Comparison of ENCODE assay signal across 24 cellular contexts in the genomic region with DNA sequence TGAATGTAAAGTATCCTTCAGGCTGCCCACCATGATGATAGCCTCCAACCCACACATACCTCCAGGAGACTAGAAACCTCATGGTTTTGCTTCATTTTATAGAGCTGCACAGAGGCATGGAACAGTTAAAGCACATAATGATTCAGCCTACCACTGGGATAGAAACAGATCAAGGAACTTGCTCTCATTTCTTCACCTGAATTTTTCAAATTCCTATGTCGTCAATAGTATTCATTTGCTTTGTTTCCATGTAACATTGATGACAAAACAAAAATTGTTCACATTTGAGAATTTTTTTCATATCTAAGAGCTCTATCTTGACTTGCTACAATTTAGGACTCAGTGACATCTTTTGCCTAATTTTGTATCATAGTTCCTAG. TPM values are rescaled to one million over a fixed set of nuclear protein-coding genes. Genes with fewer than 3 reads are reported as not detected.
DNase-seq lines count a peak whose midpoint lies in the region; ATAC-seq and TF ChIP-seq lines count a peak whose summit lies in the region.
"Had no signal": no experiment of that assay in that cellular context is flagged by ENCODE, and none has a peak within 500 bp of the region (broad histone marks: within the 10 kb centered on the region; RNA-seq: fewer than 3 reads in every experiment).

No MANE protein-coding gene starts in this region.

- H3K36me3 Mint-ChIP-seq in MCF 10A (ENCODE audit: insufficient read depth, unreplicated experiment) = no peaks in the 10 kb centered on the region
- H3K36me3 Mint-ChIP-seq in activated T-helper 17 cell treated with anti-CD3 and anti-CD28 coated beads, Interleukin-2, amount 50 U/mL, for 72 hours (ENCODE audit: low read depth) = no peaks in the 10 kb centered on the region
- H3K36me3 Mint-ChIP-seq: CD14-positive monocyte; CD8-positive, alpha-beta memory T cell had no signal

- H3K36me3 ChIP-seq in breast epithelium (no peaks in the 10 kb centered on the region), mammary epithelial cell (ENCODE audit: insufficient read depth, low read length) (no peaks in the 10 kb centered on the region)
- H3K36me3 ChIP-seq: BE2C; BLaER1 treated with 17β-estradiol and CSF1 and Interleukin-3, amounts not matched to agents 10 nM and 100 nM had no signal

- TF ChIP-seq CTCF in MCF 10A (IDR thresholded peaks at IDR 0.05; ENCODE audit: unreplicated experiment) (no peak), breast epithelium (IDR thresholded peaks at IDR 0.05) (no peak), mammary epithelial cell (conservative IDR thresholded peaks at IDR 0.05 in 1 of 2, IDR thresholded peaks at IDR 0.05 in 1 of 2; ENCODE audit: extremely low read depth in 1 of 2, insufficient read depth in 1 of 2, low read depth in 1 of 2, low read length in 2 of 2) (no peak), foreskin keratinocyte (conservative IDR thresholded peaks at IDR 0.05) (no peak), omental fat pad (IDR thresholded peaks at IDR 0.05) (no peak)

- H3K4me3 Mint-ChIP-seq in MCF 10A (ENCODE audit: unreplicated experiment) = no peak overlapping the region
- H3K4me3 Mint-ChIP-seq in activated T-helper 17 cell treated with anti-CD3 and anti-CD28 coated beads, Interleukin-2, amount 50 U/mL, for 72 hours = no peak overlapping the region
- H3K4me3 Mint-ChIP-seq: CD14-positive monocyte; CD4-positive, alpha-beta T cell; CD8-positive, alpha-beta memory T cell; GM23338; H9 had no signal

- TF ChIP-seq POLR2A in breast epithelium (IDR thresholded peaks at IDR 0.05) = no peak

- H3K4me1 ChIP-seq in breast epithelium (no peaks in the 10 kb centered on the region), mammary epithelial cell (ENCODE audit: insufficient read depth, low read length) (peaks cover 22% of the 10 kb centered on the region), foreskin keratinocyte (peaks cover 23% of the 10 kb centered on the region)
- H3K4me1 ChIP-seq: A549, BE2C had no signal

- intact Hi-C loops in MCF 10A (cut with micrococcal nuclease) = no loop called here
- intact Hi-C loops in breast epithelium (cut with DNase I; ENCODE audit: low total_unique reads) = no loop called here
- intact Hi-C loops in mammary epithelial cell (cut with micrococcal nuclease) = no loop called here

- DNase-seq in MCF 10A (ENCODE audit: unreplicated experiment) = no peak
- no peak for DNase-seq in breast epithelium (ENCODE audit: low spot score in 2 of 2)
- no peak for DNase-seq in mammary epithelial cell
- peak in 1 of 2 donors; percentile 91 for DNase-seq in foreskin keratinocyte
- no peak for DNase-seq in omental fat pad (ENCODE audit: low spot score)
- DNase-seq: 8988T; ACHN; AML-193; BE2C; CD4-positive, alpha-beta T cell; CD8-positive, alpha-beta memory T cell; DMS79; EL; GDM1; H9 had no signal

- peaks cover 11% of the 10 kb centered on the region for H3K4me1 Mint-ChIP-seq in MCF 10A (ENCODE audit: insufficient read depth, unreplicated experiment)
- H3K4me1 Mint-ChIP-seq in activated T-helper 17 cell treated with anti-CD3 and anti-CD28 coated beads, Interleukin-2, amount 50 U/mL, for 72 hours = no peaks in the 10 kb centered on the region
- H3K4me1 Mint-ChIP-seq: CD14-positive monocyte; CD8-positive, alpha-beta memory T cell had no signal

- ATAC-seq in foreskin keratinocyte (peak; percentile 48), omental fat pad (ENCODE audit: low FRiP score) (no peak), HG02623 (IDR thresholded peaks at IDR 0.05; ENCODE audit: unreplicated experiment) (no peak)
- no peak for ATAC-seq in activated T-helper 17 cell treated with anti-CD3 and anti-CD28 coated beads, Interleukin-2, amount 50 U/mL, for 72 hours (replicated peaks)
- ATAC-seq: A549, GM12878, GM23338, HCT116 had no signal

- H3K27me3 ChIP-seq in breast epithelium (no peaks in the 10 kb centered on the region), mammary epithelial cell (ENCODE audit: insufficient read depth, low read length) (no peaks in the 10 kb centered on the region), foreskin keratinocyte (no peaks in the 10 kb centered on the region)
- H3K27me3 ChIP-seq: BE2C; BLaER1 treated with 17β-estradiol and CSF1 and Interleukin-3, amounts not matched to agents 10 nM and 100 nM had no signal

- no peaks in the 10 kb centered on the region for H4K20me1 ChIP-seq in mammary epithelial cell (ENCODE audit: insufficient read depth, low read length)
- H4K20me1 ChIP-seq: BLaER1 treated with 17β-estradiol and CSF1 and Interleukin-3, amounts not matched to agents 10 nM and 100 nM had no signal

- no peak overlapping the region for H3K9ac ChIP-seq in mammary epithelial cell (ENCODE audit: insufficient read depth, low read length)
- H3K9ac ChIP-seq: BLaER1 treated with 17β-estradiol and CSF1 and Interleukin-3, amounts not matched to agents 10 nM and 100 nM had no signal

- no TSS peak for BruUV-seq in MCF 10A (replicated peaks; lab: Mats Ljungman, UMichigan)
- BruUV-seq in mammary epithelial cell (replicated peaks; lab: Mats Ljungman, UMichigan) = no TSS peak

- in situ Hi-C loops in mammary epithelial cell (cut with MboI; ENCODE audit: low sequenced_read_pairs in 2 of 2) = loop anchor here (25.0 kb wide), 1 partner anchor 610 kb away; no protein-coding TSS in a partner anchor

- H3K79me2 ChIP-seq in mammary epithelial cell (ENCODE audit: insufficient read depth, low read length) = no peaks in the 10 kb centered on the region

- H3K9me3 Mint-ChIP-seq in MCF 10A (ENCODE audit: unreplicated experiment) = no peaks in the 10 kb centered on the region
- H3K9me3 Mint-ChIP-seq in activated T-helper 17 cell treated with anti-CD3 and anti-CD28 coated beads, Interleukin-2, amount 50 U/mL, for 72 hours = no peaks in the 10 kb centered on the region
- H3K9me3 Mint-ChIP-seq: CD14-positive monocyte; CD4-positive, alpha-beta T cell; GM23338; H9 had no signal

- no peak overlapping the region for H3K4me3 ChIP-seq in breast epithelium
- H3K4me3 ChIP-seq in mammary epithelial cell (replicated peaks in 1 of 3; ENCODE audit: insufficient read depth in 1 of 3, low read depth in 2 of 3, low read length in 3 of 3) = peak overlapping the region in 2 of 3 experiments; percentile 3 to 17
- H3K4me3 ChIP-seq: A549; BLaER1 treated with 17β-estradiol and CSF1 and Interleukin-3, amounts not matched to agents 10 nM and 100 nM; GM12878; GM23338 had no signal

- POLR2A ChIA-PET in MCF 10A (lab: Yijun Ruan, JAX) = interaction anchor here (1.2 kb wide), 1 partner anchor 8 kb away, joined by 4 read pairs; no protein-coding TSS in a partner anchor

- CTCF ChIA-PET in MCF 10A (lab: Yijun Ruan, JAX) (interaction anchor here (0.6 to 2.8 kb wide), 6 partner anchors 12 to 578 kb away, joined by 3 to 25 read pairs (median 4); no protein-coding TSS in a partner anchor), mammary epithelial cell (lab: Charles Lee; ENCODE audit: low non-redundant PET) (interaction anchor here (0.6 kb wide), 1 partner anchor 1227 kb away, joined by 6 read pairs; no protein-coding TSS in a partner anchor)

- H3K27ac Mint-ChIP-seq in MCF 10A (ENCODE audit: low read depth, unreplicated experiment) = peak overlapping the region; percentile 55
- no peak overlapping the region for H3K27ac Mint-ChIP-seq in activated T-helper 17 cell treated with anti-CD3 and anti-CD28 coated beads, Interleukin-2, amount 50 U/mL, for 72 hours
- H3K27ac Mint-ChIP-seq: CD14-positive monocyte; CD4-positive, alpha-beta T cell; CD8-positive, alpha-beta memory T cell; GM23338; H9 had no signal

- peak overlapping the region; percentile 77 for H2AFZ ChIP-seq in mammary epithelial cell (ENCODE audit: low read depth, low read length)
- H2AFZ ChIP-seq: GM23338 had no signal

- H3K27ac ChIP-seq in breast epithelium (no peak overlapping the region), mammary epithelial cell (ENCODE audit: insufficient read depth, low read depth, low read length) (peak overlapping the region; percentile 79), foreskin keratinocyte (peak overlapping the region; percentile 50)
- H3K27ac ChIP-seq: A549; BLaER1 treated with 17β-estradiol and CSF1 and Interleukin-3, amounts not matched to agents 10 nM and 100 nM had no signal

- peak overlapping the region; percentile 83 for H3K4me2 ChIP-seq in mammary epithelial cell (ENCODE audit: insufficient read depth, low read depth, low read length)
- H3K4me2 ChIP-seq: A549; BLaER1 treated with 17β-estradiol and CSF1 and Interleukin-3, amounts not matched to agents 10 nM and 100 nM; GM23338 had no signal

- WGBS in mammary epithelial cell (ENCODE audit: low coverage, missing lambda C conversion rate) = 17% methylated on average over 1 of the region's 1 CpG

- H3K9me3 ChIP-seq in breast epithelium = no peaks in the 10 kb centered on the region
- H3K9me3 ChIP-seq in mammary epithelial cell (replicated peaks; ENCODE audit: insufficient read depth, low read length) = no peaks in the 10 kb centered on the region
- H3K9me3 ChIP-seq: A549; BE2C; BLaER1 treated with 17β-estradiol and CSF1 and Interleukin-3, amounts not matched to agents 10 nM and 100 nM had no signal

- no peaks in the 10 kb centered on the region for H3K27me3 Mint-ChIP-seq in MCF 10A (ENCODE audit: insufficient read depth, unreplicated experiment)
- peaks cover 3% of the 10 kb centered on the region for H3K27me3 Mint-ChIP-seq in activated T-helper 17 cell treated with anti-CD3 and anti-CD28 coated beads, Interleukin-2, amount 50 U/mL, for 72 hours
- H3K27me3 Mint-ChIP-seq: CD4-positive, alpha-beta T cell had no signal

- dilution Hi-C loops in mammary epithelial cell (cut with HindIII; ENCODE audit: low sequenced_read_pairs) = no loop called here

RNA-seq across cellular contexts. Expression of a gene that starts 51.5 kb away (rescaled TPM):
- total RNA-seq in MCF 10A (2022) (not detected in 2 replicates), breast epithelium (not detected), mammary epithelial cell (not detected), foreskin keratinocyte (not detected in 2 replicates), omental fat pad (not detected)
- polyA plus RNA-seq in mammary epithelial cell (not detected), foreskin keratinocyte (not detected in 2 replicates)
- not detected for polyA minus RNA-seq in mammary epithelial cell
- total RNA-seq in activated T-helper 17 cell treated with anti-CD3 and anti-CD28 coated beads, Interleukin-2, amount 50 U/mL, for 72 hours = not detected
- total RNA-seq: CD4-positive, alpha-beta T cell; CD8-positive, alpha-beta memory T cell; GM12878; H4; H9 had no signal
- polyA plus RNA-seq: A549; CD14-positive monocyte; CD8-positive, alpha-beta memory T cell; GM12878 had no signal

Comparison
In these comparisons a context has a peak if more than half of its experiments do, and no peak if none do; other contexts are left out.
1. H3K27ac ChIP-seq: peak in mammary epithelial cell (single experiment) and foreskin keratinocyte (single experiment); none in breast epithelium (0 of 2).
2. H3K4me3 ChIP-seq: peak in mammary epithelial cell (2 of 3); none in breast epithelium (0 of 3).